7 cellular contexts compared by ENCODE assay signal in the genomic region with DNA sequence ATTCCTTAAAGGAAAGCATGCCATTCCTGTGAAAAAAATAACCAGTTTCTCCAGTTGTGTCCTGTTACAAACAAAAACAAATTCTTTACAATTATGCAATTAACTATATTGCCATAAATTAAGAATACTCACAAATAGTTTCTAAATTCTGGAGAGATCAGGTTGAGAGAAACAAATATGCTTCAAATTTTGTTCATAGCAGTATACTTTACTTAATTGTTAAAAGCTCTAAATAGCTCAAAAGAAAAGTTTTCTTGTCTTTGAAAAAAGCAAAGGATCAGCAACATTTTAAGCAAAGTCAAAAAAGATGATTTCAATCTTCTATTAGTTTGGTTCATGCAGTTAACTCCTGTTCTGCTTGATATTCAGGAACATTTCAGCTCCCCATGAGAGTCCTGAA.
"Had no signal": no experiment of that assay in that cellular context is flagged by ENCODE, and none has a peak within 500 bp of the region (broad histone marks: within the 10 kb centered on the region; RNA-seq: fewer than 3 reads in every experiment).

No MANE protein-coding gene starts in this region.

- H3K4me1 Mint-ChIP-seq: GM23338 had no signal

- H3K27ac Mint-ChIP-seq: GM23338, H9, HFFc6 had no signal

- ATAC-seq: GM23338, K562 had no signal

- DNase-seq: H9, HCEC 1CT, HFFc6, IMR-90 had no signal

- H3K4me2 ChIP-seq: GM23338 had no signal

- H3K4me3 ChIP-seq: GM23338, K562 had no signal

- H2AFZ ChIP-seq: GM23338 had no signal

- H3K27ac ChIP-seq: HL-60 had no signal

- H3K9me3 Mint-ChIP-seq: HFFc6 had no signal

- H3K4me3 Mint-ChIP-seq: GM23338, H9, HFFc6 had no signal
